ENCODE assay signal across 11 cellular contexts in the genomic region with DNA sequence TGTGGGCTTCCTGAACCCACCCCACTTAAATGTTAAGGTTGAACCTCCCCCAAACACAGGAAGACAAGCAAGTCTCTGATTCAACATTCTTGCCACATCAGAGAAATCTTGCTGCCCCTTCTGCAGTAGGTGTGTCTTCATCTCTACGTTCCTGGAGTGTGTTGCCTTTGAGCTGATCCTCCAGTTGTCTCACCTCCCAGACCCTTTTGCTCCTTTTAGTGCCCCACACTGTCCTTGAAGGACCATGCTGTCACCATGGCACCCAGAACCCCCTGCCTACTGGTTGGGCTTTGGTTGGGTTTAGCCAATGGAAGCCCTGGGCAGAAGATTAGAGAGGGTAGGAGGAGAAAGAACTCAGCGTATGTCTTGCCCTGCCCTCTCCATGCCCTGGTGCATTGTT. TPM values are rescaled to one million over a fixed set of nuclear protein-coding genes. Genes with fewer than 3 reads are reported as not detected.
DNase-seq lines count a peak whose midpoint lies in the region; ATAC-seq lines count a peak whose summit lies in the region.
"Had no signal": no experiment of that assay in that cellular context is flagged by ENCODE, and none has a peak within 500 bp of the region (broad histone marks: within the 10 kb centered on the region; RNA-seq: fewer than 3 reads in every experiment).

No MANE protein-coding gene starts in this region.

- peak overlapping the region; percentile 88 for H3K27ac Mint-ChIP-seq in activated CD4-positive, alpha-beta T cell treated with anti-CD3 and anti-CD28 coated beads for 36 hours
- peak overlapping the region; percentile 80 for H3K27ac Mint-ChIP-seq in activated CD4-positive, alpha-beta T cell treated with anti-CD3 and anti-CD28 coated beads, Interleukin-2, amount 10 ng/mL, durations not matched to agents 7 days and 5 days
- peak overlapping the region; percentile 69 for H3K27ac Mint-ChIP-seq in central memory CD8-positive, alpha-beta T cell (ENCODE audit: low read depth)

- no peaks in the 10 kb centered on the region for H3K27me3 Mint-ChIP-seq in activated CD4-positive, alpha-beta T cell treated with anti-CD3 and anti-CD28 coated beads for 36 hours
- no peaks in the 10 kb centered on the region for H3K27me3 Mint-ChIP-seq in activated CD4-positive, alpha-beta T cell treated with anti-CD3 and anti-CD28 coated beads, Interleukin-2, amount 10 ng/mL, durations not matched to agents 7 days and 5 days
- H3K27me3 Mint-ChIP-seq in central memory CD8-positive, alpha-beta T cell, result no peaks in the 10 kb centered on the region

- peak overlapping the region; percentile 55 for H3K4me3 Mint-ChIP-seq in activated CD4-positive, alpha-beta T cell treated with anti-CD3 and anti-CD28 coated beads for 36 hours
- peak overlapping the region; percentile 68 for H3K4me3 Mint-ChIP-seq in activated CD4-positive, alpha-beta T cell treated with anti-CD3 and anti-CD28 coated beads, Interleukin-2, amount 10 ng/mL, durations not matched to agents 7 days and 5 days
- peak overlapping the region; percentile 75 for H3K4me3 Mint-ChIP-seq in central memory CD8-positive, alpha-beta T cell

- peak; percentile 40 for DNase-seq in activated CD4-positive, alpha-beta T cell treated with anti-CD3 and anti-CD28 coated beads for 36 hours
- DNase-seq in activated CD4-positive, alpha-beta T cell treated with anti-CD3 and anti-CD28 coated beads for 1 hour, result no peak
- peak; percentile 65 for DNase-seq in activated CD4-positive, alpha-beta T cell treated with anti-CD3 and anti-CD28 coated beads, Interleukin-2, amount 10 ng/mL, durations not matched to agents 7 days and 5 days
- DNase-seq in central memory CD8-positive, alpha-beta T cell (ENCODE audit: low spot score in 2 of 2), result no peak
- peak; percentile 26 for DNase-seq in stimulated activated CD4-positive, alpha-beta T cell treated with anti-CD3 and anti-CD28 coated beads, Interleukin-1b, Interleukin-23, amount 100 ng/mL, for 48 hours
- DNase-seq in left colon, result no peak
- no peak for DNase-seq in NCI-H748 treated with DMSO at 0.1 percent for 48 hours (lab: John Stamatoyannopoulos, UW)
- no peak for DNase-seq in CD1c-positive myeloid dendritic cell (ENCODE audit: extremely low spot score)
- DNase-seq: foreskin melanocyte, PC-3 had no signal

- ATAC-seq in activated CD4-positive, alpha-beta T cell treated with anti-CD3 and anti-CD28 coated beads for 36 hours, result peak; percentile 87
- peak; percentile 94 for ATAC-seq in central memory CD8-positive, alpha-beta T cell (replicated peaks; ENCODE audit: extremely low read depth, poor library complexity, severe bottlenecking)
- ATAC-seq in left colon, result no peak
- ATAC-seq: HCT116, PC-3 had no signal

- H3K4me1 Mint-ChIP-seq in activated CD4-positive, alpha-beta T cell treated with anti-CD3 and anti-CD28 coated beads for 36 hours, result peaks cover 72% of the 10 kb centered on the region
- H3K4me1 Mint-ChIP-seq in activated CD4-positive, alpha-beta T cell treated with anti-CD3 and anti-CD28 coated beads, Interleukin-2, amount 10 ng/mL, durations not matched to agents 7 days and 5 days, result peaks cover 73% of the 10 kb centered on the region
- H3K4me1 Mint-ChIP-seq in central memory CD8-positive, alpha-beta T cell, result peaks cover 55% of the 10 kb centered on the region

- intact Hi-C loops in activated CD4-positive, alpha-beta T cell treated with anti-CD3 and anti-CD28 coated beads for 36 hours (cut with DNase I, micrococcal nuclease), result loop anchor here (1.0 to 2.0 kb wide), 2 partner anchors 9 to 75 kb away; no protein-coding TSS in a partner anchor
- intact Hi-C loops in left colon (cut with DNase I, micrococcal nuclease), result no loop called here

- CTCF ChIA-PET in activated CD4-positive, alpha-beta T cell treated with anti-CD3 and anti-CD28 coated beads for 36 hours (lab: Charles Lee), result interaction anchor here (0.9 to 4.6 kb wide), 11 partner anchors 8 to 75 kb away, joined by 3 to 23 read pairs (median 4); no protein-coding TSS in a partner anchor
- CTCF ChIA-PET in activated CD4-positive, alpha-beta T cell treated with anti-CD3 and anti-CD28 coated beads, Interleukin-2, amount 10 ng/mL, durations not matched to agents 7 days and 5 days (lab: Charles Lee), result interaction anchor here (0.5 to 0.8 kb wide), 2 partner anchors 66 to 72 kb away, joined by 3 read pairs; no protein-coding TSS in a partner anchor

- no peaks in the 10 kb centered on the region for H3K9me3 Mint-ChIP-seq in activated CD4-positive, alpha-beta T cell treated with anti-CD3 and anti-CD28 coated beads for 36 hours (ENCODE audit: low read depth)
- no peaks in the 10 kb centered on the region for H3K9me3 Mint-ChIP-seq in activated CD4-positive, alpha-beta T cell treated with anti-CD3 and anti-CD28 coated beads, Interleukin-2, amount 10 ng/mL, durations not matched to agents 7 days and 5 days
- no peaks in the 10 kb centered on the region for H3K9me3 Mint-ChIP-seq in central memory CD8-positive, alpha-beta T cell

- POLR2A ChIA-PET in activated CD4-positive, alpha-beta T cell treated with anti-CD3 and anti-CD28 coated beads for 36 hours (lab: Charles Lee), result no interaction called here
- POLR2A ChIA-PET in activated CD4-positive, alpha-beta T cell treated with anti-CD3 and anti-CD28 coated beads, Interleukin-2, amount 10 ng/mL, durations not matched to agents 7 days and 5 days (lab: Charles Lee), result no interaction called here

- peaks cover 46% of the 10 kb centered on the region for H3K36me3 Mint-ChIP-seq in activated CD4-positive, alpha-beta T cell treated with anti-CD3 and anti-CD28 coated beads for 36 hours (ENCODE audit: low read depth)
- peaks cover 61% of the 10 kb centered on the region for H3K36me3 Mint-ChIP-seq in activated CD4-positive, alpha-beta T cell treated with anti-CD3 and anti-CD28 coated beads, Interleukin-2, amount 10 ng/mL, durations not matched to agents 7 days and 5 days (ENCODE audit: low read depth)
- H3K36me3 Mint-ChIP-seq in central memory CD8-positive, alpha-beta T cell (ENCODE audit: insufficient read depth), result peaks cover 20% of the 10 kb centered on the region

RNA-seq across cellular contexts. Expression of gene CAB39, which starts 10.7 kb away (rescaled TPM):
- total RNA-seq in activated CD4-positive, alpha-beta T cell treated with anti-CD3 and anti-CD28 coated beads for 36 hours, result 100 to 1,000 TPM; 122 to 148 TPM
- 100 to 1,000 TPM; 135 to 154 TPM for total RNA-seq in activated CD4-positive, alpha-beta T cell treated with anti-CD3 and anti-CD28 coated beads, Interleukin-2, amount 10 ng/mL, durations not matched to agents 7 days and 5 days
- total RNA-seq in left colon, result 100 to 1,000 TPM; 116 to 143 TPM

Comparison
In these comparisons a context has a peak if more than half of its experiments do, and no peak if none do; other contexts are left out.
1. DNase-seq: peak in activated CD4-positive, alpha-beta T cell treated with anti-CD3 and anti-CD28 coated beads for 36 hours (single experiment), activated CD4-positive, alpha-beta T cell treated with anti-CD3 and anti-CD28 coated beads, Interleukin-2, amount 10 ng/mL, durations not matched to agents 7 days and 5 days (single experiment) and stimulated activated CD4-positive, alpha-beta T cell treated with anti-CD3 and anti-CD28 coated beads, Interleukin-1b, Interleukin-23, amount 100 ng/mL, for 48 hours (single experiment); none in activated CD4-positive, alpha-beta T cell treated with anti-CD3 and anti-CD28 coated beads for 1 hour (single experiment), central memory CD8-positive, alpha-beta T cell (0 of 2), left colon (0 of 2), NCI-H748 treated with DMSO at 0.1 percent for 48 hours (single experiment) and CD1c-positive myeloid dendritic cell (single experiment).
2. intact Hi-C loops: an anchor here in activated CD4-positive, alpha-beta T cell treated with anti-CD3 and anti-CD28 coated beads for 36 hours (1.0 to 2.0 kb wide); none called in left colon.
3. Peak in every context shown above with its lines, with median percentiles within 50 percentile points of each other: H3K27ac Mint-ChIP-seq and H3K4me3 Mint-ChIP-seq.